21 cellular contexts compared by ENCODE assay signal in genomic region chr1:183905497-183905896, GRCh38.
A peak's percentile ranks its signal among the peaks of the same experiment; 100 is the strongest.
DNase-seq lines count a peak whose midpoint lies in the region; ATAC-seq and TF ChIP-seq lines count a peak whose summit lies in the region.
"Had no signal": no experiment of that assay in that cellular context is flagged by ENCODE, and none has a peak within 500 bp of the region (broad histone marks: within the 10 kb centered on the region; RNA-seq: fewer than 3 reads in every experiment).

No MANE protein-coding gene starts in this region.

- POLR2A ChIA-PET in WTC11 (lab: Charles Lee): no interaction called here

- DNase-seq in NCI-H526 (lab: John Stamatoyannopoulos, UW) (peak; percentile 93 to 98), right atrium auricular region (ENCODE audit: low spot score) (no peak), nucleus accumbens (lab: John Stamatoyannopoulos, UW) (no peak), WTC11 (ENCODE audit: low spot score) (no peak)
- DNase-seq: CD4-positive, alpha-beta memory T cell; COR-L47; DMS53; Kasumi-1; MV-4-11; NCI-H1105 treated with DMSO at 0.1 percent for 48 hours; NCI-H2029; NCI-H446; NCI-H524 treated with DMSO at 0.1 percent for 48 hours; PC-9; SHP77 had no signal

- TF ChIP-seq CTCF in right atrium auricular region (IDR thresholded peaks at IDR 0.05): no peak
- no peak for TF ChIP-seq CTCF in WTC11 (IDR thresholded peaks at IDR 0.05)

- no peaks in the 10 kb centered on the region for H3K9me3 Mint-ChIP-seq in dendritic cell treated with granulocyte-macrophage colony-stimulating factor and Interleukin-4, amounts not matched to agents 40 ng/mL and 50 ng/mL, for 4 days
- H3K9me3 Mint-ChIP-seq in WTC11: no peaks in the 10 kb centered on the region

- no peaks in the 10 kb centered on the region for H3K27me3 ChIP-seq in right atrium auricular region

- H3K4me3 ChIP-seq in right atrium auricular region: no peak overlapping the region
- H3K4me3 ChIP-seq: A549, GM12878, K562, PC-9 had no signal

- no peak overlapping the region for H3K4me3 Mint-ChIP-seq in dendritic cell treated with granulocyte-macrophage colony-stimulating factor and Interleukin-4, amounts not matched to agents 40 ng/mL and 50 ng/mL, for 4 days
- no peak overlapping the region for H3K4me3 Mint-ChIP-seq in WTC11
- H3K4me3 Mint-ChIP-seq: CD4-positive, alpha-beta memory T cell had no signal

- no peaks in the 10 kb centered on the region for H3K27me3 Mint-ChIP-seq in dendritic cell treated with granulocyte-macrophage colony-stimulating factor and Interleukin-4, amounts not matched to agents 40 ng/mL and 50 ng/mL, for 4 days
- H3K27me3 Mint-ChIP-seq in WTC11 (ENCODE audit: low read depth): no peaks in the 10 kb centered on the region
- H3K27me3 Mint-ChIP-seq: CD4-positive, alpha-beta memory T cell had no signal

- intact Hi-C loops in dendritic cell treated with granulocyte-macrophage colony-stimulating factor and Interleukin-4, amounts not matched to agents 40 ng/mL and 50 ng/mL, for 4 days (cut with micrococcal nuclease): no loop called here

- H3K4me1 Mint-ChIP-seq in dendritic cell treated with granulocyte-macrophage colony-stimulating factor and Interleukin-4, amounts not matched to agents 40 ng/mL and 50 ng/mL, for 4 days (ENCODE audit: low read depth): peaks cover 71% of the 10 kb centered on the region
- peaks cover 6% of the 10 kb centered on the region for H3K4me1 Mint-ChIP-seq in WTC11

- peak overlapping the region; percentile 75 for H3K27ac Mint-ChIP-seq in dendritic cell treated with granulocyte-macrophage colony-stimulating factor and Interleukin-4, amounts not matched to agents 40 ng/mL and 50 ng/mL, for 4 days
- H3K27ac Mint-ChIP-seq in WTC11: no peak overlapping the region
- H3K27ac Mint-ChIP-seq: CD4-positive, alpha-beta memory T cell had no signal

- CTCF ChIA-PET in WTC11 (lab: Charles Lee): no interaction called here

- peaks cover 53% of the 10 kb centered on the region for H3K36me3 ChIP-seq in right atrium auricular region

- H3K27ac ChIP-seq in right atrium auricular region: peak overlapping the region; percentile 39 to 63
- H3K27ac ChIP-seq: A549, PC-9 had no signal

- H3K36me3 Mint-ChIP-seq in dendritic cell treated with granulocyte-macrophage colony-stimulating factor and Interleukin-4, amounts not matched to agents 40 ng/mL and 50 ng/mL, for 4 days (ENCODE audit: low read depth): peaks cover 100% of the 10 kb centered on the region
- no peaks in the 10 kb centered on the region for H3K36me3 Mint-ChIP-seq in WTC11

- peaks cover 0 to 12% of the 10 kb centered on the region in 2 donors for H3K4me1 ChIP-seq in right atrium auricular region
- H3K4me1 ChIP-seq: A549 had no signal

- H3K9me3 ChIP-seq in right atrium auricular region: no peaks in the 10 kb centered on the region
- H3K9me3 ChIP-seq: A549 had no signal

- no peak for ATAC-seq in GM19467 (IDR thresholded peaks at IDR 0.05; ENCODE audit: unreplicated experiment)
- no peak for ATAC-seq in WTC11
- no peak for ATAC-seq in HG03378 (IDR thresholded peaks at IDR 0.05; ENCODE audit: unreplicated experiment)
- ATAC-seq: A549, GM12878, K562 had no signal

TF ChIP-seq in WTC11, 78 proteins besides CTCF, POLR2A, EP300 and RAD21:
- no peak for TF ChIP-seq TP53 (CRISPR knock-in tag; IDR thresholded peaks at IDR 0.05)
- TF ChIP-seq MAX (CRISPR knock-in tag; IDR thresholded peaks at IDR 0.05): no peak
- TF ChIP-seq, protein P1, sequence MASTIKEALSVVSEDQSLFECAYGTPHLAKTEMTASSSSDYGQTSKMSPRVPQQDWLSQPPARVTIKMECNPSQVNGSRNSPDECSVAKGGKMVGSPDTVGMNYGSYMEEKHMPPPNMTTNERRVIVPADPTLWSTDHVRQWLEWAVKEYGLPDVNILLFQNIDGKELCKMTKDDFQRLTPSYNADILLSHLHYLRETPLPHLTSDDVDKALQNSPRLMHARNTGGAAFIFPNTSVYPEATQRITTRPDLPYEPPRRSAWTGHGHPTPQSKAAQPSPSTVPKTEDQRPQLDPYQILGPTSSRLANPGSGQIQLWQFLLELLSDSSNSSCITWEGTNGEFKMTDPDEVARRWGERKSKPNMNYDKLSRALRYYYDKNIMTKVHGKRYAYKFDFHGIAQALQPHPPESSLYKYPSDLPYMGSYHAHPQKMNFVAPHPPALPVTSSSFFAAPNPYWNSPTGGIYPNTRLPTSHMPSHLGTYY (CRISPR knock-in tag; IDR thresholded peaks at IDR 0.05): no peak
- TF ChIP-seq ZNF219 (CRISPR knock-in tag; IDR thresholded peaks at IDR 0.05; ENCODE audit: borderline replicate concordance): no peak
- TF ChIP-seq PRRX2 (CRISPR knock-in tag; IDR thresholded peaks at IDR 0.05): no peak
- TF ChIP-seq, protein P2, sequence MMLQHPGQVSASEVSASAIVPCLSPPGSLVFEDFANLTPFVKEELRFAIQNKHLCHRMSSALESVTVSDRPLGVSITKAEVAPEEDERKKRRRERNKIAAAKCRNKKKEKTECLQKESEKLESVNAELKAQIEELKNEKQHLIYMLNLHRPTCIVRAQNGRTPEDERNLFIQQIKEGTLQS (CRISPR knock-in tag; conservative IDR thresholded peaks at IDR 0.05): no peak
- TF ChIP-seq ETV6 (CRISPR knock-in tag; IDR thresholded peaks at IDR 0.05): no peak
- no peak for TF ChIP-seq ZBTB21 (CRISPR knock-in tag; IDR thresholded peaks at IDR 0.05; ENCODE audit: borderline replicate concordance)
- TF ChIP-seq, protein P3, sequence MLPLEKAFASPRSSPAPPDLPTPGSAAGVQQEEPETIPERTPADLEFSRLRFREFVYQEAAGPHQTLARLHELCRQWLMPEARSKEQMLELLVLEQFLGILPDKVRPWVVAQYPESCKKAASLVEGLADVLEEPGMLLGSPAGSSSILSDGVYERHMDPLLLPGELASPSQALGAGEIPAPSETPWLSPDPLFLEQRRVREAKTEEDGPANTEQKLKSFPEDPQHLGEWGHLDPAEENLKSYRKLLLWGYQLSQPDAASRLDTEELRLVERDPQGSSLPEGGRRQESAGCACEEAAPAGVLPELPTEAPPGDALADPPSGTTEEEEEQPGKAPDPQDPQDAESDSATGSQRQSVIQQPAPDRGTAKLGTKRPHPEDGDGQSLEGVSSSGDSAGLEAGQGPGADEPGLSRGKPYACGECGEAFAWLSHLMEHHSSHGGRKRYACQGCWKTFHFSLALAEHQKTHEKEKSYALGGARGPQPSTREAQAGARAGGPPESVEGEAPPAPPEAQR (CRISPR knock-in tag; IDR thresholded peaks at IDR 0.05): no peak

Comparison
In these comparisons a context has a peak if more than half of its experiments do, and no peak if none do; other contexts are left out.
1. DNase-seq: peak in NCI-H526 (2 of 2); none in right atrium auricular region (single experiment), nucleus accumbens (0 of 56) and WTC11 (single experiment).